8 cellular contexts compared by ENCODE assay signal in genomic region chr3:52454938-52455282, GRCh38. TPM values are rescaled to one million over a fixed set of nuclear protein-coding genes. Genes with fewer than 3 reads are reported as not detected.
A peak's percentile ranks its signal among the peaks of the same experiment; 100 is the strongest.
DNase-seq lines count a peak whose midpoint lies in the region; ATAC-seq, FAIRE-seq and TF ChIP-seq lines count a peak whose summit lies in the region.

No MANE protein-coding gene starts in this region.

- H2AFZ ChIP-seq in mammary epithelial cell (ENCODE audit: low read depth, low read length) = peak overlapping the region; percentile 94

- H3K27ac ChIP-seq in mammary epithelial cell (ENCODE audit: insufficient read depth, low read depth, low read length) (peak overlapping the region; percentile 30), muscle layer of duodenum (ENCODE audit: low read length) (peak overlapping the region; percentile 84)

- no peak for TF ChIP-seq CTCF in AG09309 (IDR thresholded peaks at IDR 0.05; ENCODE audit: control insufficient read depth, insufficient read depth, low read depth, low read length, missing control alignments)
- no peak for TF ChIP-seq CTCF in mammary epithelial cell (conservative IDR thresholded peaks at IDR 0.05 in 1 of 2, IDR thresholded peaks at IDR 0.05 in 1 of 2; ENCODE audit: extremely low read depth in 1 of 2, insufficient read depth in 1 of 2, low read depth in 1 of 2, low read length in 2 of 2)

- no peak for DNase-seq in AG09309 (ENCODE audit: low read depth)
- DNase-seq in mammary epithelial cell = no peak
- no peak for DNase-seq in HTR-8/SVneo (ENCODE audit: insufficient read length, low spot score)
- DNase-seq in GF-D8 (lab: John Stamatoyannopoulos, UW) = no peak
- no peak for DNase-seq in epidermal melanocyte (ENCODE audit: insufficient read length, low spot score)

- in situ Hi-C loops in mammary epithelial cell (cut with MboI; ENCODE audit: low sequenced_read_pairs in 2 of 2) = no loop called here

- peaks cover 43% of the 10 kb centered on the region for H3K79me2 ChIP-seq in mammary epithelial cell (ENCODE audit: insufficient read depth, low read length)

- WGBS in mammary epithelial cell (ENCODE audit: low coverage, missing lambda C conversion rate) = 48% methylated on average over 11 of the region's 11 CpGs

- dilution Hi-C loops in mammary epithelial cell (cut with HindIII; ENCODE audit: low sequenced_read_pairs) = no loop called here

- H3K4me3 ChIP-seq in AG09309 (ENCODE audit: control insufficient read depth, low read depth, low read length) (peak overlapping the region; percentile 95), mammary epithelial cell (replicated peaks in 1 of 3; ENCODE audit: insufficient read depth in 1 of 3, low read depth in 2 of 3, low read length in 3 of 3) (peak overlapping the region; percentile 36 to 60 (median 50)), muscle layer of duodenum (ENCODE audit: low read depth in 1 of 2, low read length in 2 of 2) (peak overlapping the region; percentile 74 to 86)

- peak overlapping the region; percentile 92 for H3K4me2 ChIP-seq in mammary epithelial cell (ENCODE audit: insufficient read depth, low read depth, low read length)

- no TSS peak for BruUV-seq in mammary epithelial cell (replicated peaks; lab: Mats Ljungman, UMichigan)

- H3K9ac ChIP-seq in mammary epithelial cell (ENCODE audit: insufficient read depth, low read length) = no peak overlapping the region

- no peak for FAIRE-seq in HTR-8/SVneo (lab: Jason Lieb, UNC)

- ATAC-seq in HG03025 (IDR thresholded peaks at IDR 0.05; ENCODE audit: low FRiP score, unreplicated experiment) (peak; percentile 3), GM21576 (IDR thresholded peaks at IDR 0.05; ENCODE audit: unreplicated experiment) (no peak)

- H3K4me1 ChIP-seq in mammary epithelial cell (ENCODE audit: insufficient read depth, low read length) = peaks cover 45% of the 10 kb centered on the region
- peaks cover 0 to 19% of the 10 kb centered on the region in 2 donors for H3K4me1 ChIP-seq in muscle layer of duodenum (ENCODE audit: control insufficient read depth in 1 of 2, insufficient read depth in 2 of 2, low read length in 2 of 2)

- CTCF ChIA-PET in mammary epithelial cell (lab: Charles Lee; ENCODE audit: low non-redundant PET) = no interaction called here

- no peaks in the 10 kb centered on the region for H4K20me1 ChIP-seq in mammary epithelial cell (ENCODE audit: insufficient read depth, low read length)

- intact Hi-C loops in mammary epithelial cell (cut with micrococcal nuclease) = loop anchor here (5.0 kb wide), 2 partner anchors 82 to 178 kb away; partner anchors contain the start of genes UQCC5 and WDR82

- H3K9me3 ChIP-seq in mammary epithelial cell (replicated peaks; ENCODE audit: insufficient read depth, low read length) = no peaks in the 10 kb centered on the region
- H3K9me3 ChIP-seq in muscle layer of duodenum (ENCODE audit: control insufficient read depth in 1 of 2, low read length in 2 of 2) = no peaks in the 10 kb centered on the region

- H3K27me3 ChIP-seq in mammary epithelial cell (ENCODE audit: insufficient read depth, low read length) (no peaks in the 10 kb centered on the region), muscle layer of duodenum (ENCODE audit: low read depth, low read length) (no peaks in the 10 kb centered on the region)

- H3K36me3 ChIP-seq in mammary epithelial cell (ENCODE audit: insufficient read depth, low read length) (peaks cover 7% of the 10 kb centered on the region), muscle layer of duodenum (ENCODE audit: control insufficient read depth in 1 of 2, insufficient read depth in 2 of 2, low read length in 2 of 2) (peaks cover 17 to 19% of the 10 kb centered on the region in 2 donors)

RNA-seq across cellular contexts. Expression of gene NISCH, which starts 0.5 kb away (rescaled TPM):
- total RNA-seq in mammary epithelial cell = 100 to 1,000 TPM in 1 of 2 donors, 10 to 100 TPM in 1; 79.7 to 123 TPM
- polyA plus RNA-seq in mammary epithelial cell = 43.9 TPM
- polyA minus RNA-seq in mammary epithelial cell = 103 TPM

RNA-seq across cellular contexts. Expression of gene TNNC1, which starts 1.1 kb away (rescaled TPM):
- total RNA-seq in mammary epithelial cell = under 1 TPM; 0.33 to 0.85 TPM
- polyA plus RNA-seq in mammary epithelial cell = 0.15 TPM
- not detected for polyA minus RNA-seq in mammary epithelial cell

RNA-seq across cellular contexts. Expression of gene SEMA3G, which starts 10.0 kb away (rescaled TPM):
- total RNA-seq in mammary epithelial cell = under 1 TPM; 0.45 to 0.50 TPM
- 0.24 TPM for polyA plus RNA-seq in mammary epithelial cell
- polyA minus RNA-seq in mammary epithelial cell = not detected

RNA-seq across cellular contexts. Expression of gene STAB1, which starts 40.2 kb away (rescaled TPM):
- total RNA-seq in mammary epithelial cell = under 1 TPM in 1 of 2 donors, not detected in 1; 0.17 TPM
- polyA plus RNA-seq in mammary epithelial cell = 0.02 TPM
- not detected for polyA minus RNA-seq in mammary epithelial cell

RNA-seq across cellular contexts. Expression of gene PHF7, which starts 44.5 kb away (rescaled TPM):
- 10 to 100 TPM in 1 of 2 donors, 1 to 10 TPM in 1; 8.5 to 12.8 TPM for total RNA-seq in mammary epithelial cell
- 6.7 TPM for polyA plus RNA-seq in mammary epithelial cell
- polyA minus RNA-seq in mammary epithelial cell = 8.1 TPM
